In the genomic region with DNA sequence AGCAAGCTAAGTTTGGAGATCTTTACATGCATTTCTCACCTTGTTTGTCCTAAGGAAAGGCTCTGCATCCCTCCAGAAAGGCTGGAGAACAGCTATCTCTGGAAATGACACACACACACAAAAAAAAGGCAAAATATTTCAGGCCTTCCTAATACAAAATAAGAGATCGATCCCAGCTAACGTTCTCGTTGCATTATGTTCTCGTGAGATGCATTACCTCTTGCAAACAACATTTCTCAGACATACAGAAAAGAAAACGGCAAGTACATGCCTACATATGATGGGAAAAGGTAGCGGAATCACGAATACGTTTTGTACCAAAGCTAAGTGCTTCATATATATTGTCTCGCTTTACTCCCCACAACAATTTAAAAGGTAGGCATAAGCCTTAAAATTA, we compare ENCODE assay signal across 8 cellular contexts. TPM values are rescaled to one million over a fixed set of nuclear protein-coding genes. Genes with fewer than 3 reads are reported as not detected.
DNase-seq lines count a peak whose midpoint lies in the region; ATAC-seq and TF ChIP-seq lines count a peak whose summit lies in the region.

No MANE protein-coding gene starts in this region.

- no peak for TF ChIP-seq RAD21 in SK-N-SH (IDR thresholded peaks at IDR 0.05; ENCODE audit: low read length)

- peak overlapping the region; percentile 97 for H3K4me3 Mint-ChIP-seq in glutamatergic neuron (ENCODE audit: unreplicated experiment)
- peak overlapping the region; percentile 90 for H3K4me3 Mint-ChIP-seq in stimulated activated memory B cell treated with anti-CD40 and anti-IgM and Interleukin-4, amounts not matched to agents 10 μg/mL and 1 μg/mL and 100 μg/mL, for 72 hours

- no peak for TF ChIP-seq EP300 in SK-N-SH (IDR thresholded peaks at IDR 0.05; ENCODE audit: borderline replicate concordance in 1 of 2, low read depth in 1 of 2, low read length in 1 of 2)

- H3K9ac ChIP-seq in SK-N-SH = peak overlapping the region; percentile 80

- no peaks in the 10 kb centered on the region for H3F3A ChIP-seq in SK-N-SH (replicated peaks; ENCODE audit: insufficient read depth)

- H3K27ac ChIP-seq in right atrium auricular region = peak overlapping the region; percentile 56 to 69
- H3K27ac ChIP-seq in SK-N-SH (ENCODE audit: low read depth in 2 of 2, low read length in 1 of 2) = peak overlapping the region; percentile 61 to 77

- POLR2A ChIA-PET in SK-N-SH (lab: Yijun Ruan, JAX) = interaction anchor here (0.6 to 1.9 kb wide), 7 partner anchors 50 to 714 kb away, joined by 3 to 10 read pairs (median 4); a partner anchor contains a TSS

- H3K36me3 Mint-ChIP-seq in glutamatergic neuron (ENCODE audit: unreplicated experiment) = no peaks in the 10 kb centered on the region
- peaks cover 27% of the 10 kb centered on the region for H3K36me3 Mint-ChIP-seq in stimulated activated memory B cell treated with anti-CD40 and anti-IgM and Interleukin-4, amounts not matched to agents 10 μg/mL and 1 μg/mL and 100 μg/mL, for 72 hours

- H3K4me3 ChIP-seq in right atrium auricular region = peak overlapping the region; percentile 66 to 72
- peak overlapping the region; percentile 72 to 90 for H3K4me3 ChIP-seq in SK-N-SH (ENCODE audit: low read depth in 2 of 2, low read length in 1 of 2)

- H3K4me2 ChIP-seq in SK-N-SH = peak overlapping the region; percentile 76

- H3K4me1 ChIP-seq in right atrium auricular region (peaks cover 0 to 15% of the 10 kb centered on the region in 2 donors), SK-N-SH (ENCODE audit: control insufficient read depth in 1 of 2, insufficient read depth in 2 of 2, low read depth in 1 of 2, low read length in 1 of 2) (peaks cover 8 to 9% of the 10 kb centered on the region in 2 experiments)

- H3K9me3 ChIP-seq in right atrium auricular region (no peaks in the 10 kb centered on the region), SK-N-SH (no peaks in the 10 kb centered on the region)

- 3% methylated on average over 9 of the region's 9 CpGs for WGBS in SK-N-SH (ENCODE audit: low lambda C conversion rate)

- no peak for ATAC-seq in left cardiac atrium
- no peak for ATAC-seq in stimulated activated memory B cell treated with anti-CD40 and anti-IgM and Interleukin-4, amounts not matched to agents 10 μg/mL and 1 μg/mL and 100 μg/mL, for 72 hours

- H3K27me3 ChIP-seq in right atrium auricular region (no peaks in the 10 kb centered on the region), SK-N-SH (ENCODE audit: insufficient read depth) (no peaks in the 10 kb centered on the region)

- H3K27me3 Mint-ChIP-seq in glutamatergic neuron (ENCODE audit: unreplicated experiment) = peaks cover 2% of the 10 kb centered on the region
- H3K27me3 Mint-ChIP-seq in stimulated activated memory B cell treated with anti-CD40 and anti-IgM and Interleukin-4, amounts not matched to agents 10 μg/mL and 1 μg/mL and 100 μg/mL, for 72 hours = no peaks in the 10 kb centered on the region

- peaks cover 54% of the 10 kb centered on the region for H3K79me2 ChIP-seq in SK-N-SH (ENCODE audit: insufficient read depth)

- TF ChIP-seq CTCF in right atrium auricular region (IDR thresholded peaks at IDR 0.05) (no peak), SK-N-SH (IDR thresholded peaks at IDR 0.05) (no peak), glutamatergic neuron (IDR thresholded peaks at IDR 0.05; ENCODE audit: partially characterized antibody, unreplicated experiment) (no peak)

- peak overlapping the region; percentile 82 for H2AFZ ChIP-seq in SK-N-SH (ENCODE audit: low read depth)

- peaks cover 6% of the 10 kb centered on the region for H3K9me3 Mint-ChIP-seq in glutamatergic neuron (ENCODE audit: unreplicated experiment)
- no peaks in the 10 kb centered on the region for H3K9me3 Mint-ChIP-seq in stimulated activated memory B cell treated with anti-CD40 and anti-IgM and Interleukin-4, amounts not matched to agents 10 μg/mL and 1 μg/mL and 100 μg/mL, for 72 hours

- CTCF ChIA-PET in SK-N-SH (lab: Yijun Ruan, JAX) = interaction anchor here (0.6 to 3.6 kb wide), 37 partner anchors 8 to 797 kb away, joined by 3 to 41 read pairs (median 4); a partner anchor contains a TSS

- no peaks in the 10 kb centered on the region for H3K36me3 ChIP-seq in right atrium auricular region
- H3K36me3 ChIP-seq in SK-N-SH (replicated peaks in 1 of 2; ENCODE audit: control insufficient read depth in 1 of 2, insufficient read depth in 2 of 2, low read length in 1 of 2) = peaks cover 27 to 28% of the 10 kb centered on the region in 2 experiments

- no peaks in the 10 kb centered on the region for H3K9me2 ChIP-seq in SK-N-SH

- intact Hi-C loops in left cardiac atrium (cut with DNase I) = loop anchor here in 1 of 2 donors (2.0 to 10.0 kb wide), 2 partner anchors 61 to 165 kb away; a partner anchor contains a TSS

- H3K27ac Mint-ChIP-seq in glutamatergic neuron (ENCODE audit: unreplicated experiment) = peak overlapping the region; percentile 89
- peak overlapping the region; percentile 84 for H3K27ac Mint-ChIP-seq in stimulated activated memory B cell treated with anti-CD40 and anti-IgM and Interleukin-4, amounts not matched to agents 10 μg/mL and 1 μg/mL and 100 μg/mL, for 72 hours

- H4K20me1 ChIP-seq in SK-N-SH (ENCODE audit: insufficient read depth) = 0 out of 2 replicates have a peak, but pooled peaks cover 4% of the 10 kb centered on the region

- DNase-seq in right atrium auricular region (ENCODE audit: low spot score) (no peak), left cardiac atrium (no peak), SK-N-SH (no peak), glutamatergic neuron (no peak), HT-29 (ENCODE audit: low spot score) (no peak), COLO829 (ENCODE audit: low spot score) (no peak), SK-N-DZ (ENCODE audit: low spot score) (no peak)

- H3K4me1 Mint-ChIP-seq in glutamatergic neuron (ENCODE audit: low read depth, unreplicated experiment) = peaks cover 8% of the 10 kb centered on the region
- H3K4me1 Mint-ChIP-seq in stimulated activated memory B cell treated with anti-CD40 and anti-IgM and Interleukin-4, amounts not matched to agents 10 μg/mL and 1 μg/mL and 100 μg/mL, for 72 hours = peaks cover 33% of the 10 kb centered on the region

TF ChIP-seq in SK-N-SH, 30 proteins besides CTCF, POLR2A, EP300 and RAD21:
- TF ChIP-seq TEAD4 (IDR thresholded peaks at IDR 0.05; ENCODE audit: borderline replicate concordance, insufficient read depth) = no peak
- TF ChIP-seq, protein P1, sequence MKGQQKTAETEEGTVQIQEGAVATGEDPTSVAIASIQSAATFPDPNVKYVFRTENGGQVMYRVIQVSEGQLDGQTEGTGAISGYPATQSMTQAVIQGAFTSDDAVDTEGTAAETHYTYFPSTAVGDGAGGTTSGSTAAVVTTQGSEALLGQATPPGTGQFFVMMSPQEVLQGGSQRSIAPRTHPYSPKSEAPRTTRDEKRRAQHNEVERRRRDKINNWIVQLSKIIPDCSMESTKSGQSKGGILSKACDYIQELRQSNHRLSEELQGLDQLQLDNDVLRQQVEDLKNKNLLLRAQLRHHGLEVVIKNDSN (IDR thresholded peaks at IDR 0.05; ENCODE audit: borderline replicate concordance, low read depth) = no peak
- TF ChIP-seq TCF12 (IDR thresholded peaks at IDR 0.05) = no peak
- TF ChIP-seq, protein P2, sequence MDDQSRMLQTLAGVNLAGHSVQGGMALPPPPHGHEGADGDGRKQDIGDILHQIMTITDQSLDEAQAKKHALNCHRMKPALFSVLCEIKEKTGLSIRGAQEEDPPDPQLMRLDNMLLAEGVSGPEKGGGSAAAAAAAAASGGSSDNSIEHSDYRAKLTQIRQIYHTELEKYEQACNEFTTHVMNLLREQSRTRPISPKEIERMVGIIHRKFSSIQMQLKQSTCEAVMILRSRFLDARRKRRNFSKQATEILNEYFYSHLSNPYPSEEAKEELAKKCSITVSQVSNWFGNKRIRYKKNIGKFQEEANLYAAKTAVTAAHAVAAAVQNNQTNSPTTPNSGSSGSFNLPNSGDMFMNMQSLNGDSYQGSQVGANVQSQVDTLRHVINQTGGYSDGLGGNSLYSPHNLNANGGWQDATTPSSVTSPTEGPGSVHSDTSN (IDR thresholded peaks at IDR 0.05) = no peak
- no peak for TF ChIP-seq CHD2 (IDR thresholded peaks at IDR 0.05; ENCODE audit: low read length, partially characterized antibody)
- no peak for TF ChIP-seq RXRA (IDR thresholded peaks at IDR 0.05; ENCODE audit: borderline replicate concordance, low read depth)
- no peak for TF ChIP-seq GABPA (IDR thresholded peaks at IDR 0.05; ENCODE audit: low read depth)
- TF ChIP-seq YY1 (IDR thresholded peaks at IDR 0.05; ENCODE audit: low read depth) = no peak

RNA-seq across cellular contexts. Expression of a gene that starts 0.5 kb away (rescaled TPM):
- 1 to 10 TPM; 3.8 to 5.0 TPM for total RNA-seq in right atrium auricular region
- 1 to 10 TPM; 5.5 to 8.7 TPM for total RNA-seq in left cardiac atrium
- polyA plus RNA-seq in SK-N-SH (2012; rRNA removed) = 6.1 and 12.0 TPM in 2 replicates
- polyA plus RNA-seq in SK-N-SH (2012; cell fraction: cytosol; rRNA removed) = 11.2 and 13.9 TPM in 2 replicates
- 5.6 and 15.7 TPM in 2 replicates for polyA plus RNA-seq in SK-N-SH (2012; cell fraction: nucleus; rRNA removed)
- total RNA-seq in glutamatergic neuron (ENCODE audit: unreplicated experiment) = 17.0 TPM
- 6.3 and 6.8 TPM in 2 replicates for total RNA-seq in HT-29 (2014; rRNA removed; shearing (Covaris generic))
- polyA plus RNA-seq in SK-N-DZ (2014; cell fraction: cytosol; rRNA removed) = 16.6 and 19.3 TPM in 2 replicates
- 14.9 and 17.8 TPM in 2 replicates for polyA plus RNA-seq in SK-N-DZ (2014; cell fraction: nucleus; rRNA removed)
